16 cellular contexts compared by ENCODE assay signal in genomic region chr20:25274481-25274880, GRCh38. TPM values are rescaled to one million over a fixed set of nuclear protein-coding genes. Genes with fewer than 3 reads are reported as not detected.
A peak's percentile ranks its signal among the peaks of the same experiment; 100 is the strongest.
DNase-seq lines count a peak whose midpoint lies in the region; ATAC-seq and TF ChIP-seq lines count a peak whose summit lies in the region.
"Had no signal": no experiment of that assay in that cellular context is flagged by ENCODE, and none has a peak within 500 bp of the region (broad histone marks: within the 10 kb centered on the region; RNA-seq: fewer than 3 reads in every experiment).

No MANE protein-coding gene starts in this region.

- TF ChIP-seq POLR2A in gastroesophageal sphincter (IDR thresholded peaks at IDR 0.05): no peak

- 90 to 91% methylated on average over 2 to 11 of the region's 20 CpGs for WGBS in gastroesophageal sphincter (ENCODE audit: low coverage in 1 of 2), 2 donors
- 87 to 90% methylated on average over 18 to 19 of the region's 20 CpGs for WGBS in GM23248 (ENCODE audit: low coverage in 1 of 2, low lambda C conversion rate in 2 of 2, missing lambda C conversion rate in 2 of 2), 2 experiments

- H3K9me3 Mint-ChIP-seq in activated B cell treated with CpG ODN at 0.5 μM for 24 hours: no peaks in the 10 kb centered on the region
- H3K9me3 Mint-ChIP-seq: mesothelial cell of epicardium; stimulated activated naive CD8-positive, alpha-beta T cell treated with anti-CD3 and anti-CD28 coated beads, Interleukin-15, Interleukin-2, amounts not matched to agents 100 ng/mL and 50 ng/mL, for 24 hours had no signal

- no peak overlapping the region for H3K4me2 ChIP-seq in GM23248 (ENCODE audit: unreplicated experiment)

- TF ChIP-seq CTCF in activated B cell treated with CpG ODN at 0.5 μM for 24 hours (IDR thresholded peaks at IDR 0.05) (no peak), gastroesophageal sphincter (IDR thresholded peaks at IDR 0.05) (no peak), mucosa of descending colon (IDR thresholded peaks at IDR 0.05) (no peak)

- no peak overlapping the region for H3K27ac Mint-ChIP-seq in activated B cell treated with CpG ODN at 0.5 μM for 24 hours
- H3K27ac Mint-ChIP-seq: mesothelial cell of epicardium; stimulated activated naive CD8-positive, alpha-beta T cell treated with anti-CD3 and anti-CD28 coated beads, Interleukin-15, Interleukin-2, amounts not matched to agents 100 ng/mL and 50 ng/mL, for 24 hours; T-helper 17 cell had no signal

- intact Hi-C loops in activated B cell treated with CpG ODN at 0.5 μM for 24 hours (cut with micrococcal nuclease): no loop called here
- intact Hi-C loops in mucosa of descending colon (cut with DNase I, micrococcal nuclease): no loop called here

- H3K27me3 Mint-ChIP-seq in activated B cell treated with CpG ODN at 0.5 μM for 24 hours: no peaks in the 10 kb centered on the region
- H3K27me3 Mint-ChIP-seq: stimulated activated naive CD8-positive, alpha-beta T cell treated with anti-CD3 and anti-CD28 coated beads, Interleukin-15, Interleukin-2, amounts not matched to agents 100 ng/mL and 50 ng/mL, for 24 hours; T-helper 17 cell had no signal

- H3K4me3 Mint-ChIP-seq in activated B cell treated with CpG ODN at 0.5 μM for 24 hours: no peak overlapping the region
- H3K4me3 Mint-ChIP-seq: mesothelial cell of epicardium; stimulated activated naive CD8-positive, alpha-beta T cell treated with anti-CD3 and anti-CD28 coated beads, Interleukin-15, Interleukin-2, amounts not matched to agents 100 ng/mL and 50 ng/mL, for 24 hours; T-helper 17 cell had no signal

- H3K27me3 ChIP-seq in gastroesophageal sphincter (no peaks in the 10 kb centered on the region), GM23248 (replicated peaks; ENCODE audit: insufficient read depth) (no peaks in the 10 kb centered on the region)

- H3K9ac ChIP-seq in GM23248: no peak overlapping the region

- peaks cover 0 to 100% of the 10 kb centered on the region in 2 donors for H3K36me3 ChIP-seq in gastroesophageal sphincter
- H3K36me3 ChIP-seq in mucosa of descending colon (ENCODE audit: low read depth): peaks cover 26% of the 10 kb centered on the region
- peaks cover 21% of the 10 kb centered on the region for H3K36me3 ChIP-seq in GM23248 (ENCODE audit: low read depth)

- no peak overlapping the region for H2AFZ ChIP-seq in GM23248

- H3K27ac ChIP-seq in gastroesophageal sphincter (peak overlapping the region in 3 of 4 donors; percentile 63 to 83 (median 81)), temporal lobe (ENCODE audit: low read depth, low read length) (peak overlapping the region; percentile 70), GM23248 (no peak overlapping the region)
- H3K27ac ChIP-seq: coronary artery had no signal

- peaks cover 0 to 69% (median 10%) of the 10 kb centered on the region in 3 donors for H3K4me1 ChIP-seq in gastroesophageal sphincter
- H3K4me1 ChIP-seq in mucosa of descending colon (ENCODE audit: low read depth): no peaks in the 10 kb centered on the region
- H3K4me1 ChIP-seq in GM23248 (ENCODE audit: insufficient read depth): no peaks in the 10 kb centered on the region

- no peaks in the 10 kb centered on the region for H3K9me3 ChIP-seq in gastroesophageal sphincter
- no peaks in the 10 kb centered on the region for H3K9me3 ChIP-seq in mucosa of descending colon
- no peaks in the 10 kb centered on the region for H3K9me3 ChIP-seq in GM23248 (ENCODE audit: low read depth)

- TF ChIP-seq EP300 in gastroesophageal sphincter (IDR thresholded peaks at IDR 0.05): no peak

- ATAC-seq in activated B cell treated with CpG ODN at 0.5 μM for 24 hours (ENCODE audit: low read depth): no peak
- ATAC-seq in gastroesophageal sphincter: no peak
- no peak for ATAC-seq in mucosa of descending colon
- no peak for ATAC-seq in GM19351 (IDR thresholded peaks at IDR 0.05; ENCODE audit: unreplicated experiment)
- ATAC-seq: T-helper 17 cell had no signal

- H3K4me1 Mint-ChIP-seq in activated B cell treated with CpG ODN at 0.5 μM for 24 hours: no peaks in the 10 kb centered on the region
- H3K4me1 Mint-ChIP-seq: mesothelial cell of epicardium had no signal

- POLR2A ChIA-PET in activated B cell treated with CpG ODN at 0.5 μM for 24 hours (lab: Charles Lee): no interaction called here

- DNase-seq in activated B cell treated with CpG ODN at 0.5 μM for 24 hours (peak; percentile 4), mucosa of descending colon (peak in 2 of 3 donors; percentile 20 to 38), C1 segment of cervical spinal cord (lab: John Stamatoyannopoulos, UW) (no peak), GM23248 (no peak)
- DNase-seq: activated CD4-positive, CD25-positive, alpha-beta regulatory T cell treated with anti-CD3 and anti-CD28 coated beads, Interleukin-2, amount 50 U/mL, for 72 hours; DMS53; Karpas-422; NCI-H1417; NCI-H2171 treated with DMSO at 0.1 percent for 48 hours had no signal

- no peaks in the 10 kb centered on the region for H3K9me2 ChIP-seq in GM23248 (ENCODE audit: insufficient read depth)

- CTCF ChIA-PET in activated B cell treated with CpG ODN at 0.5 μM for 24 hours (lab: Charles Lee): no interaction called here

- H4K20me1 ChIP-seq in GM23248 (ENCODE audit: insufficient read depth): no peaks in the 10 kb centered on the region

- in situ Hi-C loops in GM23248 (cut with MboI): no loop called here

- peaks cover 10% of the 10 kb centered on the region; the same call in 1 of the 2 replicates for H3K79me2 ChIP-seq in GM23248 (ENCODE audit: insufficient read depth)

- H3K36me3 Mint-ChIP-seq in activated B cell treated with CpG ODN at 0.5 μM for 24 hours (ENCODE audit: low read depth): peaks cover 73% of the 10 kb centered on the region

- H3F3A ChIP-seq in GM23248 (ENCODE audit: insufficient read depth): no peaks in the 10 kb centered on the region

- H3K4me3 ChIP-seq in gastroesophageal sphincter (no peak overlapping the region), mucosa of descending colon (no peak overlapping the region), GM23248 (no peak overlapping the region)
- H3K4me3 ChIP-seq: coronary artery had no signal

RNA-seq across cellular contexts. Expression of gene PYGB, which starts 26.6 kb away (rescaled TPM):
- 21.5 and 23.5 TPM in 2 replicates for total RNA-seq in activated B cell treated with CpG ODN at 0.5 μM for 24 hours
- 100 to 1,000 TPM; 131 to 663 (median 337) TPM for total RNA-seq in gastroesophageal sphincter
- total RNA-seq in mucosa of descending colon: 100 to 1,000 TPM; 247 to 252 (median 247) TPM
- total RNA-seq in temporal lobe: 62.4 TPM
- total RNA-seq in GM23248 (2014; rRNA removed; shearing (Covaris generic)): 116 and 123 TPM in 2 replicates
- 74.1 and 78.3 TPM in 2 replicates for polyA plus RNA-seq in GM23248 (2016; fragmentation: Nextera tagmentation; extraction: Ambion mirVana)

Comparison
In these comparisons a context has a peak if more than half of its experiments do, and no peak if none do; other contexts are left out.
1. DNase-seq: peak in activated B cell treated with CpG ODN at 0.5 μM for 24 hours (single experiment) and mucosa of descending colon (2 of 3); none in C1 segment of cervical spinal cord (0 of 14) and GM23248 (single experiment).